In the genomic region with DNA sequence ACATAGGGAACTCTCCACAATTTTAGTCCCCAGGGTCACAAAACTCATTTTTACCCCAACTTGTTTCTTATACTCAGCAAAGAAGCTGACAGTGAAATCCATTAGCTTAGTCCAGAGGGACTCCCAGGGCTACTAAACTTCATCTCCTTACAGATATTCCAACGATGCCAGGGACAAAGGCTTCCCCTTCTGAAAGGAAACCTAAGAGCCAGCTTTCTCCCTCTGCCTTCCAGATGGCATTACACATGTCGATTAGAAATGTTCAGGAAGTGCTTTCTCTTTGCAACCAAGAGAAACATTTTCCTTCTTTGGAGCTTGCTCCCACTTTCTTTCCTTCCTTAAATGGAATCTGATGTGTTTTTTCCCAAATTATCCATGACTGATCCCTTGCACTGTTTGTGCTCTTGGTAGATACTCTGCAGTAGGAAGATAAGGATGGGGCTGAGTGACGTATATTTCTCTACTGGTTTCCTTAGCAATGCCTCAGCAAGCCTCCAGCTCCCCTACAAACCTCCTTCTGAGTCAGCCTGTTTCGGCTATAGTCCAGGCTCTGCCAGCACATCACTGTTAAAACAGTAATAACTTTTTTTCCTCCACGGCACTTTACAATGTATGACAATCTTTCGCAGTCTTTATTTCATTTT, we compare ENCODE assay signal across 1 cellular context.
TF ChIP-seq lines count a peak whose summit lies in the region.

No MANE protein-coding gene starts in this region.

TF ChIP-seq in endothelial cell of umbilical vein, 7 proteins besides CTCF, POLR2A, EP300 and RAD21:
- TF ChIP-seq, protein P1, sequence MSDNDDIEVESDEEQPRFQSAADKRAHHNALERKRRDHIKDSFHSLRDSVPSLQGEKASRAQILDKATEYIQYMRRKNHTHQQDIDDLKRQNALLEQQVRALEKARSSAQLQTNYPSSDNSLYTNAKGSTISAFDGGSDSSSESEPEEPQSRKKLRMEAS (IDR thresholded peaks at IDR 0.05; ENCODE audit: insufficient read depth, insufficient read length), result no peak
- TF ChIP-seq MYC (IDR thresholded peaks at IDR 0.05; ENCODE audit: low read depth, low read length) (no peak), JUN (IDR thresholded peaks at IDR 0.05; ENCODE audit: borderline replicate concordance, insufficient read depth, insufficient read length, low read depth) (no peak), GATA2 (IDR thresholded peaks at IDR 0.05; ENCODE audit: insufficient read depth, insufficient read length, low read depth, low read length) (no peak), EZH2 (IDR thresholded peaks at IDR 0.05; ENCODE audit: borderline replicate concordance, low read depth, low read length, severe bottlenecking) (no peak), POLR2AphosphoS5 (IDR thresholded peaks at IDR 0.05; ENCODE audit: insufficient read depth, low read depth, low read length) (no peak), FOS (IDR thresholded peaks at IDR 0.05; ENCODE audit: borderline replicate concordance, insufficient read depth, low read length) (no peak)
TF ChIP-seq in endothelial cell of umbilical vein: peak in this region for 0.
